In the genomic region with DNA sequence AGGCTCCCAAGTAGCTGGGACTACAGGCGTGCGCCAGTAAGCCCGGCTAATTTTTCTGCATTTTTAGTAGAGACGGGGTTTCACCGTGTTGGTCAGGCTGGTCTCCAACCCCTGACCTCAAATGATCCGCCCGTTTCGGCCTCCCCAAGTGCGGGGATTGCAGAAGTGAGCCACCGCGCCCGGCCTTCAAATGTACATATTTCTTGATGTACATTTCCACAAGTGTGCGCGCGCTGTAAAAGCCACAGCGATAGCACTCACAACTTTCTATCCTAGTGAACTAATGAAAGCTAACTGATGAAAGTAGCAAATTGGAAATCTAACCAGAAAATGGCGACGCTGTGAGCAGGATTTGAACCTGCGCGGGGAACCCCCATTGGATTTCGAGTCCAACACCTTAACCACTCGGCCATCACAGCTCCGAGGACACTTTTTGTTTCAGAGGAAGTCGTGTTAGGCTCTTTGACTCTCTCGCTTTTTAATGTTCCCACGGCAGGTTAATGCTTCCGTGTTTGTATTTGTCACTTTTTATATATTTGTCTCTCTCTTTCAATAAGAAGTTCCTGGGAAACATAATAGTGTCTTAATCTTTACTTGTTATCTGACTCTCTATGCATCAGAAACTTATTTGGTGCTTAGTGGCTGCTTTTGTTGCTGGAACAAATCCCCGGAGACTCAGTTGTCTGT, we compare ENCODE assay signal across 8 cellular contexts.
DNase-seq lines count a peak whose midpoint lies in the region; ATAC-seq, FAIRE-seq and TF ChIP-seq lines count a peak whose summit lies in the region.

No MANE protein-coding gene starts in this region.

- peaks cover 17% of the 10 kb centered on the region for H3K9me3 Mint-ChIP-seq in activated T-cell treated with anti-CD3 and anti-CD28 coated beads, Interleukin-2, amount 50 U/mL, for 4 hours

- peak in 2 of 3 donors; percentile 34 to 44 for DNase-seq in stimulated activated CD4-positive, alpha-beta T cell treated with anti-CD3 and anti-CD28 coated beads, Interleukin-12 subunit alpha, Interleukin-12 subunit beta, amount 100 ng/mL, for 48 hours (ENCODE audit: low read depth in 2 of 3, low spot score in 1 of 3)
- no peak for DNase-seq in stimulated activated CD4-positive, alpha-beta T cell treated with anti-CD3 and anti-CD28 coated beads, Interleukin-4, amount 100 ng/mL, for 24 hours
- DNase-seq in NCI-H1930 (lab: John Stamatoyannopoulos, UW) = peak; percentile 35 to 68
- no peak for DNase-seq in activated T-cell treated with anti-CD3 and anti-CD28 coated beads, Interleukin-2, amount 50 U/mL, for 4 hours
- peak; percentile 60 for DNase-seq in iPS-NIHi7 (ENCODE audit: extremely low spot score)
- no peak for DNase-seq in D721Med (ENCODE audit: insufficient read length, low spot score)
- no peak for DNase-seq in globus pallidus (ENCODE audit: low spot score)

- peaks cover 14% of the 10 kb centered on the region for H3K4me1 Mint-ChIP-seq in activated T-cell treated with anti-CD3 and anti-CD28 coated beads, Interleukin-2, amount 50 U/mL, for 4 hours (ENCODE audit: low read depth)

- peaks cover 84% of the 10 kb centered on the region for H3K27me3 Mint-ChIP-seq in activated T-cell treated with anti-CD3 and anti-CD28 coated beads, Interleukin-2, amount 50 U/mL, for 4 hours (ENCODE audit: low read depth)

- H3K4me3 Mint-ChIP-seq in activated T-cell treated with anti-CD3 and anti-CD28 coated beads, Interleukin-2, amount 50 U/mL, for 4 hours = peak overlapping the region; percentile 16

- FAIRE-seq in D721Med (lab: Jason Lieb, UNC) = no peak

- peaks cover 2% of the 10 kb centered on the region for H3K36me3 Mint-ChIP-seq in activated T-cell treated with anti-CD3 and anti-CD28 coated beads, Interleukin-2, amount 50 U/mL, for 4 hours (ENCODE audit: insufficient read depth)

- no peak for TF ChIP-seq CTCF in D721Med (IDR thresholded peaks at IDR 0.05; ENCODE audit: insufficient read depth, missing control alignments)

- peak; percentile 56 for ATAC-seq in HG02588 (IDR thresholded peaks at IDR 0.05; ENCODE audit: unreplicated experiment)
- peak in 1 of 2 donors; percentile 56 for ATAC-seq in activated T-cell treated with anti-CD3 and anti-CD28 coated beads, Interleukin-2, amount 50 U/mL, for 4 hours

Comparison
In these comparisons a context has a peak if more than half of its experiments do, and no peak if none do; other contexts are left out.
1. DNase-seq: peak in stimulated activated CD4-positive, alpha-beta T cell treated with anti-CD3 and anti-CD28 coated beads, Interleukin-12 subunit alpha, Interleukin-12 subunit beta, amount 100 ng/mL, for 48 hours (2 of 3), NCI-H1930 (2 of 2) and iPS-NIHi7 (single experiment); none in stimulated activated CD4-positive, alpha-beta T cell treated with anti-CD3 and anti-CD28 coated beads, Interleukin-4, amount 100 ng/mL, for 24 hours (single experiment), activated T-cell treated with anti-CD3 and anti-CD28 coated beads, Interleukin-2, amount 50 U/mL, for 4 hours (single experiment), D721Med (single experiment) and globus pallidus (single experiment).